Comparison of ENCODE assay signal across 10 cellular contexts in genomic region chr14:101877766-101878165, GRCh38.
A peak's percentile ranks its signal among the peaks of the same experiment; 100 is the strongest.
DNase-seq lines count a peak whose midpoint lies in the region; ATAC-seq and TF ChIP-seq lines count a peak whose summit lies in the region.
"Had no signal": no experiment of that assay in that cellular context is flagged by ENCODE, and none has a peak within 500 bp of the region (broad histone marks: within the 10 kb centered on the region; RNA-seq: fewer than 3 reads in every experiment).

No MANE protein-coding gene starts in this region.

- WGBS in mesenchymal stem cell = 76% methylated on average over 7 of the region's 7 CpGs

- H3K27me3 ChIP-seq in mesenchymal stem cell (ENCODE audit: control insufficient read depth in 1 of 2, insufficient read depth in 1 of 2, low read length in 2 of 2) (no peaks in the 10 kb centered on the region), uterus (no peaks in the 10 kb centered on the region)
- H3K27me3 ChIP-seq: MG63 had no signal

- H3K27ac Mint-ChIP-seq in stimulated activated naive CD8-positive, alpha-beta T cell treated with anti-CD3 and anti-CD28 coated beads, Interleukin-15, Interleukin-2, amounts not matched to agents 100 ng/mL and 50 ng/mL, for 24 hours = peak overlapping the region; percentile 87
- H3K27ac Mint-ChIP-seq in activated T-helper 2 cell treated with anti-CD3 and anti-CD28 coated beads, Interferon-gamma antibody, Interleukin-2, Interleukin-4, amounts not matched to agents 10 μg/mL and 5 μg/mL and 100 μg/mL, durations not matched to agents 14 hours and 24 hours and 36 hours = peak overlapping the region; percentile 74

- no peak overlapping the region for H3K18ac ChIP-seq in mesenchymal stem cell (ENCODE audit: low read depth in 1 of 2, low read length in 2 of 2)

- no peak for TF ChIP-seq POLR2A in uterus (IDR thresholded peaks at IDR 0.05)

- H3K27ac ChIP-seq in mesenchymal stem cell (ENCODE audit: low read length, poor library complexity, severe bottlenecking) (no peak overlapping the region), uterus (peak overlapping the region; percentile 72 to 83)
- H3K27ac ChIP-seq: VCaP had no signal

- H3K23ac ChIP-seq in mesenchymal stem cell (ENCODE audit: low read length in 2 of 2) = no peak overlapping the region

- no peak overlapping the region for H3K4me2 ChIP-seq in mesenchymal stem cell (ENCODE audit: low read length, poor library complexity, severe bottlenecking)

- peak overlapping the region; percentile 52 for H3K4me3 Mint-ChIP-seq in stimulated activated naive CD8-positive, alpha-beta T cell treated with anti-CD3 and anti-CD28 coated beads, Interleukin-15, Interleukin-2, amounts not matched to agents 100 ng/mL and 50 ng/mL, for 24 hours
- H3K4me3 Mint-ChIP-seq in activated T-helper 2 cell treated with anti-CD3 and anti-CD28 coated beads, Interferon-gamma antibody, Interleukin-2, Interleukin-4, amounts not matched to agents 10 μg/mL and 5 μg/mL and 100 μg/mL, durations not matched to agents 14 hours and 24 hours and 36 hours (ENCODE audit: low read depth) = no peak overlapping the region

- H2BK15ac ChIP-seq in mesenchymal stem cell (ENCODE audit: low read depth, poor library complexity, severe bottlenecking) = no peak overlapping the region

- H2AFZ ChIP-seq in mesenchymal stem cell (ENCODE audit: low read depth, low read length) = no peak overlapping the region

- H2BK12ac ChIP-seq in mesenchymal stem cell (ENCODE audit: low read length in 2 of 2) = no peak overlapping the region

- H2BK5ac ChIP-seq in mesenchymal stem cell (ENCODE audit: low read depth, low read length, poor library complexity, severe bottlenecking) = no peak overlapping the region

- H3K4ac ChIP-seq in mesenchymal stem cell (ENCODE audit: low read depth in 1 of 2, low read length in 2 of 2) = no peak overlapping the region

- no peak overlapping the region for H4K8ac ChIP-seq in mesenchymal stem cell (ENCODE audit: low read length)

- peaks cover 18 to 26% of the 10 kb centered on the region in 2 experiments for H3K36me3 ChIP-seq in mesenchymal stem cell (ENCODE audit: control insufficient read depth in 1 of 2, insufficient read depth in 2 of 2, low read depth in 1 of 2, low read length in 2 of 2)
- no peaks in the 10 kb centered on the region for H3K36me3 ChIP-seq in uterus
- H3K36me3 ChIP-seq: MG63 had no signal

- intact Hi-C loops in activated T-helper 2 cell treated with anti-CD3 and anti-CD28 coated beads, Interferon-gamma antibody, Interleukin-2, Interleukin-4, amounts not matched to agents 10 μg/mL and 5 μg/mL and 100 μg/mL, durations not matched to agents 14 hours and 24 hours and 36 hours (cut with micrococcal nuclease) = loop anchor here (2.0 to 5.0 kb wide), 3 partner anchors 35 to 145 kb away; no protein-coding TSS in a partner anchor
- intact Hi-C loops in uterus (cut with DNase I; ENCODE audit: low total_unique reads) = no loop called here

- H3K4me1 ChIP-seq in mesenchymal stem cell (ENCODE audit: control insufficient read depth, insufficient read depth, low read depth, low read length) = peaks cover 34% of the 10 kb centered on the region
- peaks cover 0 to 3% of the 10 kb centered on the region in 2 donors for H3K4me1 ChIP-seq in uterus

- peaks cover 85% of the 10 kb centered on the region for H3K4me1 Mint-ChIP-seq in stimulated activated naive CD8-positive, alpha-beta T cell treated with anti-CD3 and anti-CD28 coated beads, Interleukin-15, Interleukin-2, amounts not matched to agents 100 ng/mL and 50 ng/mL, for 24 hours (ENCODE audit: low read depth)
- peaks cover 70% of the 10 kb centered on the region for H3K4me1 Mint-ChIP-seq in activated T-helper 2 cell treated with anti-CD3 and anti-CD28 coated beads, Interferon-gamma antibody, Interleukin-2, Interleukin-4, amounts not matched to agents 10 μg/mL and 5 μg/mL and 100 μg/mL, durations not matched to agents 14 hours and 24 hours and 36 hours (ENCODE audit: low read depth)

- H3K4me3 ChIP-seq in mesenchymal stem cell (ENCODE audit: insufficient read depth in 1 of 2, low read depth in 1 of 2, low read length in 2 of 2) (no peak overlapping the region), uterus (no peak overlapping the region)
- H3K4me3 ChIP-seq: MG63 had no signal

- no peaks in the 10 kb centered on the region for H3K9me3 Mint-ChIP-seq in stimulated activated naive CD8-positive, alpha-beta T cell treated with anti-CD3 and anti-CD28 coated beads, Interleukin-15, Interleukin-2, amounts not matched to agents 100 ng/mL and 50 ng/mL, for 24 hours
- no peaks in the 10 kb centered on the region for H3K9me3 Mint-ChIP-seq in activated T-helper 2 cell treated with anti-CD3 and anti-CD28 coated beads, Interferon-gamma antibody, Interleukin-2, Interleukin-4, amounts not matched to agents 10 μg/mL and 5 μg/mL and 100 μg/mL, durations not matched to agents 14 hours and 24 hours and 36 hours

- H3K9me3 ChIP-seq in mesenchymal stem cell (ENCODE audit: control insufficient read depth, low read length) (no peaks in the 10 kb centered on the region), uterus (no peaks in the 10 kb centered on the region)
- H3K9me3 ChIP-seq: MG63 had no signal

- H2BK120ac ChIP-seq in mesenchymal stem cell (ENCODE audit: low read depth, low read length) = no peak overlapping the region

- H3K14ac ChIP-seq in mesenchymal stem cell (ENCODE audit: low read length in 2 of 2) = no peak overlapping the region

- no peak overlapping the region for H2AK5ac ChIP-seq in mesenchymal stem cell (ENCODE audit: low read length, severe bottlenecking)

- TF ChIP-seq CTCF in uterus (IDR thresholded peaks at IDR 0.05) = no peak

- H3K9ac ChIP-seq in mesenchymal stem cell (ENCODE audit: low read length) = no peak overlapping the region

- no peak overlapping the region for H4K91ac ChIP-seq in mesenchymal stem cell (ENCODE audit: low read length)

- no peak for DNase-seq in stimulated activated naive CD8-positive, alpha-beta T cell treated with anti-CD3 and anti-CD28 coated beads, Interleukin-15, Interleukin-2, amounts not matched to agents 100 U/mL and 50 U/mL, for 24 hours
- no peak for DNase-seq in activated T-helper 2 cell treated with anti-CD3 and anti-CD28 coated beads, Interferon-gamma antibody, Interleukin-2, Interleukin-4, amounts not matched to agents 10 μg/mL and 5 μg/mL and 100 μg/mL, durations not matched to agents 14 hours and 24 hours and 36 hours (ENCODE audit: low spot score)
- DNase-seq in mesenchymal stem cell (peak; percentile 21), uterus (no peak), inferior parietal cortex (ENCODE audit: extremely low spot score) (no peak)

- H3K79me1 ChIP-seq in mesenchymal stem cell (replicated peaks; ENCODE audit: low read length, poor library complexity, severe bottlenecking) = peaks cover 28% of the 10 kb centered on the region

- peaks cover 21% of the 10 kb centered on the region for H3K36me3 Mint-ChIP-seq in stimulated activated naive CD8-positive, alpha-beta T cell treated with anti-CD3 and anti-CD28 coated beads, Interleukin-15, Interleukin-2, amounts not matched to agents 100 ng/mL and 50 ng/mL, for 24 hours (ENCODE audit: low read depth)
- H3K36me3 Mint-ChIP-seq in activated T-helper 2 cell treated with anti-CD3 and anti-CD28 coated beads, Interferon-gamma antibody, Interleukin-2, Interleukin-4, amounts not matched to agents 10 μg/mL and 5 μg/mL and 100 μg/mL, durations not matched to agents 14 hours and 24 hours and 36 hours (ENCODE audit: low read depth) = peaks cover 49% of the 10 kb centered on the region

- no peak for ATAC-seq in stimulated activated naive CD8-positive, alpha-beta T cell treated with anti-CD3 and anti-CD28 coated beads, Interleukin-15, Interleukin-2, amounts not matched to agents 100 U/mL and 50 U/mL, for 24 hours
- ATAC-seq in HG02798 (IDR thresholded peaks at IDR 0.05; ENCODE audit: poor library complexity, unreplicated experiment) = no peak
- no peak for ATAC-seq in HG03521 (IDR thresholded peaks at IDR 0.05; ENCODE audit: unreplicated experiment)

- no peaks in the 10 kb centered on the region for H3K27me3 Mint-ChIP-seq in stimulated activated naive CD8-positive, alpha-beta T cell treated with anti-CD3 and anti-CD28 coated beads, Interleukin-15, Interleukin-2, amounts not matched to agents 100 ng/mL and 50 ng/mL, for 24 hours
- no peaks in the 10 kb centered on the region for H3K27me3 Mint-ChIP-seq in activated T-helper 2 cell treated with anti-CD3 and anti-CD28 coated beads, Interferon-gamma antibody, Interleukin-2, Interleukin-4, amounts not matched to agents 10 μg/mL and 5 μg/mL and 100 μg/mL, durations not matched to agents 14 hours and 24 hours and 36 hours (ENCODE audit: low read depth)
